12 cellular contexts compared by ENCODE assay signal in genomic region chr4:147755567-147756295, GRCh38. TPM values are rescaled to one million over a fixed set of nuclear protein-coding genes. Genes with fewer than 3 reads are reported as not detected.
A peak's percentile ranks its signal among the peaks of the same experiment; 100 is the strongest.
DNase-seq lines count a peak whose midpoint lies in the region; ATAC-seq and TF ChIP-seq lines count a peak whose summit lies in the region.
"Had no signal": no experiment of that assay in that cellular context is flagged by ENCODE, and none has a peak within 500 bp of the region (broad histone marks: within the 10 kb centered on the region; RNA-seq: fewer than 3 reads in every experiment).

No MANE protein-coding gene starts in this region.

- POLR2A ChIA-PET in activated CD8-positive, alpha-beta T cell treated with anti-CD3 and anti-CD28 coated beads for 36 hours (lab: Charles Lee) = no interaction called here

- H3K4me3 ChIP-seq in ascending aorta = peak overlapping the region; percentile 14 to 55
- peak overlapping the region in 1 of 5 donors; percentile 17 for H3K4me3 ChIP-seq in subcutaneous abdominal adipose tissue (ENCODE audit: low read depth in 1 of 5, low read length in 5 of 5)

- no peaks in the 10 kb centered on the region for H3K27me3 ChIP-seq in ascending aorta
- no peaks in the 10 kb centered on the region for H3K27me3 ChIP-seq in subcutaneous abdominal adipose tissue (ENCODE audit: control insufficient read depth in 5 of 5, insufficient read depth in 4 of 5, low read length in 5 of 5)

- ATAC-seq in GM19043 (IDR thresholded peaks at IDR 0.05; ENCODE audit: low read depth, unreplicated experiment) = peak; percentile 44
- ATAC-seq in activated CD8-positive, alpha-beta T cell treated with anti-CD3 and anti-CD28 coated beads for 36 hours = no peak

- DNase-seq in ascending aorta (ENCODE audit: low spot score in 2 of 2) (no peak), hepatic stellate cell (ENCODE audit: low spot score) (peak; percentile 22), GM20000 (ENCODE audit: low spot score) (no peak), dedifferentiated amniotic fluid mesenchymal stem cell (ENCODE audit: extremely low spot score) (no peak), NCI-H82 treated with DMSO at 0.1 percent for 48 hours (lab: John Stamatoyannopoulos, UW; ENCODE audit: unreplicated experiment) (no peak)
- no peak for DNase-seq in activated CD8-positive, alpha-beta T cell treated with anti-CD3 and anti-CD28 coated beads for 36 hours
- DNase-seq: MV-4-11, OCI-M1 had no signal

- no peaks in the 10 kb centered on the region for H3K36me3 Mint-ChIP-seq in activated CD8-positive, alpha-beta T cell treated with anti-CD3 and anti-CD28 coated beads for 36 hours (ENCODE audit: low read depth)
- H3K36me3 Mint-ChIP-seq: natural killer cell treated with Interleukin-12 subunit alpha and Interleukin-12 subunit beta and Interleukin-15 and Interleukin-18, amount 100 ng/mL, for 72 hours had no signal

- H3K27ac ChIP-seq in ascending aorta = peak overlapping the region; percentile 76 to 83
- peak overlapping the region; percentile 65 for H3K27ac ChIP-seq in subcutaneous abdominal adipose tissue (ENCODE audit: low read depth, low read length)

- H3K27me3 Mint-ChIP-seq in activated CD8-positive, alpha-beta T cell treated with anti-CD3 and anti-CD28 coated beads for 36 hours = no peaks in the 10 kb centered on the region
- H3K27me3 Mint-ChIP-seq: activated naive CD8-positive, alpha-beta T cell had no signal

- TF ChIP-seq CTCF in ascending aorta (IDR thresholded peaks at IDR 0.05) = no peak
- no peak for TF ChIP-seq CTCF in activated CD8-positive, alpha-beta T cell treated with anti-CD3 and anti-CD28 coated beads for 36 hours (IDR thresholded peaks at IDR 0.05)
- TF ChIP-seq CTCF in GM20000 (IDR thresholded peaks at IDR 0.05; ENCODE audit: extremely low read depth, missing control alignments) = no peak

- H3K9me3 ChIP-seq in ascending aorta (no peaks in the 10 kb centered on the region), subcutaneous abdominal adipose tissue (ENCODE audit: control insufficient read depth in 5 of 5, low read length in 5 of 5) (no peaks in the 10 kb centered on the region)

- intact Hi-C loops in ascending aorta (cut with DNase I) = loop anchor here (2.0 to 5.0 kb wide), 2 partner anchors 23 to 138 kb away; partner anchors contain the start of genes ARHGAP10 and TMEM184C
- intact Hi-C loops in activated CD8-positive, alpha-beta T cell treated with anti-CD3 and anti-CD28 coated beads for 36 hours (cut with micrococcal nuclease) = no loop called here

- peak overlapping the region in 1 of 5 donors; percentile 28 for H3K9ac ChIP-seq in subcutaneous abdominal adipose tissue (ENCODE audit: low read length in 5 of 5)

- H3K9me3 Mint-ChIP-seq in activated CD8-positive, alpha-beta T cell treated with anti-CD3 and anti-CD28 coated beads for 36 hours = no peaks in the 10 kb centered on the region
- H3K9me3 Mint-ChIP-seq: natural killer cell treated with Interleukin-12 subunit alpha and Interleukin-12 subunit beta and Interleukin-15 and Interleukin-18, amount 100 ng/mL, for 72 hours had no signal

- CTCF ChIA-PET in activated CD8-positive, alpha-beta T cell treated with anti-CD3 and anti-CD28 coated beads for 36 hours (lab: Charles Lee) = interaction anchor here (1.8 kb wide), 1 partner anchor 111 kb away, joined by 13 read pairs; no protein-coding TSS in a partner anchor

- no peak overlapping the region for H3K4me3 Mint-ChIP-seq in activated CD8-positive, alpha-beta T cell treated with anti-CD3 and anti-CD28 coated beads for 36 hours
- H3K4me3 Mint-ChIP-seq: activated naive CD8-positive, alpha-beta T cell; natural killer cell treated with Interleukin-12 subunit alpha and Interleukin-12 subunit beta and Interleukin-15 and Interleukin-18, amount 100 ng/mL, for 72 hours had no signal

- no peak overlapping the region for H3K27ac Mint-ChIP-seq in activated CD8-positive, alpha-beta T cell treated with anti-CD3 and anti-CD28 coated beads for 36 hours
- H3K27ac Mint-ChIP-seq: activated naive CD8-positive, alpha-beta T cell; natural killer cell treated with Interleukin-12 subunit alpha and Interleukin-12 subunit beta and Interleukin-15 and Interleukin-18, amount 100 ng/mL, for 72 hours had no signal

- peaks cover 8% of the 10 kb centered on the region for H3K4me1 Mint-ChIP-seq in activated CD8-positive, alpha-beta T cell treated with anti-CD3 and anti-CD28 coated beads for 36 hours (ENCODE audit: low read depth)

- peaks cover 7 to 51% of the 10 kb centered on the region in 2 donors for H3K4me1 ChIP-seq in ascending aorta
- H3K4me1 ChIP-seq in subcutaneous abdominal adipose tissue (ENCODE audit: control insufficient read depth in 5 of 5, insufficient read depth in 5 of 5, low read length in 5 of 5) = peaks cover 3 to 23% (median 6%) of the 10 kb centered on the region in 5 donors

- H3K36me3 ChIP-seq in ascending aorta (peaks cover 0 to 4% of the 10 kb centered on the region in 2 donors), subcutaneous abdominal adipose tissue (ENCODE audit: control insufficient read depth in 5 of 5, insufficient read depth in 5 of 5, low read length in 5 of 5) (peaks cover 0 to 4% (median 0%) of the 10 kb centered on the region in 5 donors)

RNA-seq across cellular contexts. Expression of gene ARHGAP10, which starts 23.8 kb away (rescaled TPM):
- total RNA-seq in ascending aorta = 77.3 TPM
- total RNA-seq in activated CD8-positive, alpha-beta T cell treated with anti-CD3 and anti-CD28 coated beads for 36 hours = 1 to 10 TPM; 4.0 to 5.1 TPM

Comparison
In these comparisons a context has a peak if more than half of its experiments do, and no peak if none do; other contexts are left out.
1. RNA of gene ARHGAP10, which starts 23.8 kb away (total RNA-seq): 77.3 TPM in ascending aorta (single experiment); 4.0 to 5.1 TPM in activated CD8-positive, alpha-beta T cell treated with anti-CD3 and anti-CD28 coated beads for 36 hours; every median in the first group is over 10 times any median in the second.